In genomic region chr17:75515523-75516254, GRCh38 we compare ENCODE assay signal across 8 cellular contexts. TPM values are rescaled to one million over a fixed set of nuclear protein-coding genes. Genes with fewer than 3 reads are reported as not detected.
A peak's percentile ranks its signal among the peaks of the same experiment; 100 is the strongest.
DNase-seq lines count a peak whose midpoint lies in the region; ATAC-seq and TF ChIP-seq lines count a peak whose summit lies in the region.

Gene CASKIN2 (minus strand): TSS chr17:75515537. CDS start chr17:75513804, 1,733 bp downstream.

- peaks cover 23% of the 10 kb centered on the region for H3K4me1 Mint-ChIP-seq in type B pancreatic cell (ENCODE audit: unreplicated experiment)

- peak within 1 kb of the TSS; percentile 86 for H3K4me3 Mint-ChIP-seq in type B pancreatic cell

- H3K36me3 Mint-ChIP-seq in type B pancreatic cell = peaks cover 4% of the 10 kb centered on the region

- ATAC-seq in HG02759 (IDR thresholded peaks at IDR 0.05; ENCODE audit: unreplicated experiment) (peak; percentile 51), left cardiac atrium (peak; percentile 89 to 93)

- DNase-seq in GM10266 (ENCODE audit: extremely low spot score) (peak; percentile 97), NCI-H1417 treated with DMSO at 0.1 percent for 48 hours (lab: John Stamatoyannopoulos, UW) (peak; percentile 41), T-helper 1 cell (peak; percentile 51 to 72 (median 64)), amniotic stem cell (lab: John Stamatoyannopoulos, UW) (peak; percentile 66), left cardiac atrium (peak; percentile 97), posterior vena cava (ENCODE audit: low spot score) (peak; percentile 98), type B pancreatic cell (ENCODE audit: extremely low spot score, unreplicated experiment) (peak; percentile 98)

- peak within 1 kb of the TSS; percentile 70 for H3K27ac Mint-ChIP-seq in type B pancreatic cell

- TF ChIP-seq CTCF in GM10266 (IDR thresholded peaks at IDR 0.05; ENCODE audit: control insufficient read depth, insufficient read depth, low read depth, missing control alignments) (peak; percentile 98), type B pancreatic cell (conservative IDR thresholded peaks at IDR 0.05) (peak; percentile 99)

- intact Hi-C loops in left cardiac atrium (cut with DNase I) = loop anchor here (2.0 to 10.0 kb wide), 3 partner anchors 61 to 91 kb away; partner anchors contain the start of gene TMEM94 (in 1 of the 2)
- intact Hi-C loops in posterior vena cava (cut with DNase I) = loop anchor here in 1 of 2 donors (5.0 kb wide), 1 partner anchor 72 kb away; the partner anchor contains the start of gene MYO15B

- H3K27me3 Mint-ChIP-seq in type B pancreatic cell = no peaks in the 10 kb centered on the region

- no peaks in the 10 kb centered on the region for H3K9me3 Mint-ChIP-seq in type B pancreatic cell

RNA-seq across cellular contexts. Expression of gene CASKIN2, which starts in this region (rescaled TPM):
- 10 to 100 TPM; 37.7 to 60.2 TPM for total RNA-seq in left cardiac atrium
- total RNA-seq in posterior vena cava = 10 to 100 TPM; 51.1 to 57.6 TPM
- 29.5 and 31.2 TPM in 2 replicates for total RNA-seq in type B pancreatic cell (ENCODE audit: low replicate concordance)

Comparison
In these comparisons a context has a peak if more than half of its experiments do, and no peak if none do; other contexts are left out.
1. Peak in every context shown above with its lines: DNase-seq and ATAC-seq.
2. DNase-seq: peak in every context shown above with its lines; median percentile 98 in posterior vena cava; 98 in type B pancreatic cell; 97 in GM10266; 97 in left cardiac atrium; 66 in amniotic stem cell; 64 in T-helper 1 cell; 41 in NCI-H1417 treated with DMSO at 0.1 percent for 48 hours.